In genomic region chr12:89707623-89707991, GRCh38 we compare ENCODE assay signal across 8 cellular contexts. TPM values are rescaled to one million over a fixed set of nuclear protein-coding genes. Genes with fewer than 3 reads are reported as not detected.
DNase-seq lines count a peak whose midpoint lies in the region; ATAC-seq and TF ChIP-seq lines count a peak whose summit lies in the region.

No MANE protein-coding gene starts in this region.

- H3K36me3 Mint-ChIP-seq in activated T-cell treated with anti-CD3 and anti-CD28 coated beads, Interleukin-2, amount 50 U/mL, for 24 hours (ENCODE audit: low read depth): peaks cover 6% of the 10 kb centered on the region
- H3K36me3 Mint-ChIP-seq in neural progenitor cell: no peaks in the 10 kb centered on the region

- no peak overlapping the region for H2AFZ ChIP-seq in neural progenitor cell (replicated peaks)

- peaks cover 23% of the 10 kb centered on the region for H3F3A ChIP-seq in neural progenitor cell (ENCODE audit: low read depth)

- H3K79me2 ChIP-seq in neural progenitor cell (ENCODE audit: low read depth): peaks cover 77% of the 10 kb centered on the region

- H3K4me1 ChIP-seq in BLaER1 treated with 17β-estradiol and CSF1 and Interleukin-3, amounts not matched to agents 10 nM and 100 nM: peaks cover 8 to 48% (median 21%) of the 10 kb centered on the region in 10 experiments; a peak in 18 of 20 replicates
- H3K4me1 ChIP-seq in neural progenitor cell: peaks cover 46% of the 10 kb centered on the region

- H4K20me1 ChIP-seq in BLaER1 treated with 17β-estradiol and CSF1 and Interleukin-3, amounts not matched to agents 10 nM and 100 nM: peaks cover 40 to 61% (median 59%) of the 10 kb centered on the region in 11 experiments
- H4K20me1 ChIP-seq in neural progenitor cell (ENCODE audit: low read depth): peaks cover 56% of the 10 kb centered on the region

- peaks cover 52% of the 10 kb centered on the region for H3K4me1 Mint-ChIP-seq in activated T-cell treated with anti-CD3 and anti-CD28 coated beads, Interleukin-2, amount 50 U/mL, for 24 hours (ENCODE audit: low read depth)
- peaks cover 31% of the 10 kb centered on the region for H3K4me1 Mint-ChIP-seq in neural progenitor cell

- H3K4me3 Mint-ChIP-seq in activated T-cell treated with anti-CD3 and anti-CD28 coated beads, Interleukin-2, amount 50 U/mL, for 24 hours: peak overlapping the region; percentile 93
- H3K4me3 Mint-ChIP-seq in neural progenitor cell: peak overlapping the region; percentile 97

- no peak for DNase-seq in Jurkat, Clone E6-1 (ENCODE audit: low read depth, low spot score)
- DNase-seq in activated T-cell treated with anti-CD3 and anti-CD28 coated beads, Interleukin-2, amount 50 U/mL, for 24 hours: peak; percentile 45
- no peak for DNase-seq in fibroblast of the aortic adventitia (ENCODE audit: low read depth)
- peak; percentile 79 for DNase-seq in neural progenitor cell (ENCODE audit: low spot score)
- no peak for DNase-seq in AG08395 (ENCODE audit: low spot score)

- peak overlapping the region; percentile 90 to 100 (median 96) for H3K27ac ChIP-seq in BLaER1 treated with 17β-estradiol and CSF1 and Interleukin-3, amounts not matched to agents 10 nM and 100 nM
- H3K27ac ChIP-seq in neural progenitor cell: no peak overlapping the region

- no peaks in the 10 kb centered on the region for H3K9me3 ChIP-seq in BLaER1 treated with 17β-estradiol and CSF1 and Interleukin-3, amounts not matched to agents 10 nM and 100 nM (replicated peaks in 1 of 11)
- H3K9me3 ChIP-seq in neural progenitor cell (ENCODE audit: low read depth): no peaks in the 10 kb centered on the region

- no peak for ATAC-seq in HG02759 (IDR thresholded peaks at IDR 0.05; ENCODE audit: unreplicated experiment)
- no peak for ATAC-seq in GM19397 (IDR thresholded peaks at IDR 0.05; ENCODE audit: unreplicated experiment)

- peak overlapping the region; percentile 93 for H3K27ac Mint-ChIP-seq in activated T-cell treated with anti-CD3 and anti-CD28 coated beads, Interleukin-2, amount 50 U/mL, for 24 hours
- peak overlapping the region; percentile 91 for H3K27ac Mint-ChIP-seq in neural progenitor cell

- H3K27me3 ChIP-seq in BLaER1 treated with 17β-estradiol and CSF1 and Interleukin-3, amounts not matched to agents 10 nM and 100 nM: peaks cover 0 to 36% (median 18%) of the 10 kb centered on the region in 11 experiments; a peak in 17 of 22 replicates
- peaks cover 22% of the 10 kb centered on the region for H3K27me3 ChIP-seq in neural progenitor cell

- peak overlapping the region; percentile 81 to 99 (median 94) for H3K4me3 ChIP-seq in BLaER1 treated with 17β-estradiol and CSF1 and Interleukin-3, amounts not matched to agents 10 nM and 100 nM
- H3K4me3 ChIP-seq in Jurkat, Clone E6-1 (ENCODE audit: low read length): peak overlapping the region; percentile 65
- H3K4me3 ChIP-seq in fibroblast of the aortic adventitia (ENCODE audit: low read depth, low read length) (peak overlapping the region; percentile 87), neural progenitor cell (peak overlapping the region; percentile 98)

- peak overlapping the region; percentile 90 to 100 (median 96) for H3K9ac ChIP-seq in BLaER1 treated with 17β-estradiol and CSF1 and Interleukin-3, amounts not matched to agents 10 nM and 100 nM
- peak overlapping the region; percentile 69 for H3K9ac ChIP-seq in neural progenitor cell

- no peaks in the 10 kb centered on the region for H3K27me3 Mint-ChIP-seq in activated T-cell treated with anti-CD3 and anti-CD28 coated beads, Interleukin-2, amount 50 U/mL, for 24 hours
- H3K27me3 Mint-ChIP-seq in neural progenitor cell (ENCODE audit: insufficient read depth, low read depth): peaks cover 3% of the 10 kb centered on the region

- H3K9me3 Mint-ChIP-seq in activated T-cell treated with anti-CD3 and anti-CD28 coated beads, Interleukin-2, amount 50 U/mL, for 24 hours: no peaks in the 10 kb centered on the region
- no peaks in the 10 kb centered on the region for H3K9me3 Mint-ChIP-seq in neural progenitor cell

- no peak for TF ChIP-seq CTCF in fibroblast of the aortic adventitia (IDR thresholded peaks at IDR 0.05; ENCODE audit: insufficient read depth, low read length)
- no peak for TF ChIP-seq CTCF in neural progenitor cell (IDR thresholded peaks at IDR 0.05)

- H3K36me3 ChIP-seq in BLaER1 treated with 17β-estradiol and CSF1 and Interleukin-3, amounts not matched to agents 10 nM and 100 nM: no peaks in the 10 kb centered on the region
- no peaks in the 10 kb centered on the region for H3K36me3 ChIP-seq in neural progenitor cell

- peak overlapping the region; percentile 85 to 99 (median 92) for H3K4me2 ChIP-seq in BLaER1 treated with 17β-estradiol and CSF1 and Interleukin-3, amounts not matched to agents 10 nM and 100 nM
- H3K4me2 ChIP-seq in neural progenitor cell: peak overlapping the region; percentile 81

RNA-seq across cellular contexts. Expression of gene ATP2B1, which starts 1.0 kb away (rescaled TPM):
- 7.4 TPM for polyA plus RNA-seq in Jurkat, Clone E6-1 (2012; ENCODE audit: insufficient read depth, insufficient read length)
- 56.8 and 158 TPM in 2 replicates for total RNA-seq in fibroblast of the aortic adventitia (ENCODE audit: low replicate concordance)
- total RNA-seq in neural progenitor cell (ENCODE audit: low replicate concordance): 97.5 and 177 TPM in 2 replicates

Comparison
In these comparisons a context has a peak if more than half of its experiments do, and no peak if none do; other contexts are left out.
1. DNase-seq: peak in activated T-cell treated with anti-CD3 and anti-CD28 coated beads, Interleukin-2, amount 50 U/mL, for 24 hours (single experiment) and neural progenitor cell (single experiment); none in Jurkat, Clone E6-1 (single experiment), fibroblast of the aortic adventitia (single experiment) and AG08395 (single experiment).
2. Peak in every context shown above with its lines, with median percentiles within 50 percentile points of each other: H3K4me3 ChIP-seq.